ENCODE assay signal across 1 cellular context in the genomic region with DNA sequence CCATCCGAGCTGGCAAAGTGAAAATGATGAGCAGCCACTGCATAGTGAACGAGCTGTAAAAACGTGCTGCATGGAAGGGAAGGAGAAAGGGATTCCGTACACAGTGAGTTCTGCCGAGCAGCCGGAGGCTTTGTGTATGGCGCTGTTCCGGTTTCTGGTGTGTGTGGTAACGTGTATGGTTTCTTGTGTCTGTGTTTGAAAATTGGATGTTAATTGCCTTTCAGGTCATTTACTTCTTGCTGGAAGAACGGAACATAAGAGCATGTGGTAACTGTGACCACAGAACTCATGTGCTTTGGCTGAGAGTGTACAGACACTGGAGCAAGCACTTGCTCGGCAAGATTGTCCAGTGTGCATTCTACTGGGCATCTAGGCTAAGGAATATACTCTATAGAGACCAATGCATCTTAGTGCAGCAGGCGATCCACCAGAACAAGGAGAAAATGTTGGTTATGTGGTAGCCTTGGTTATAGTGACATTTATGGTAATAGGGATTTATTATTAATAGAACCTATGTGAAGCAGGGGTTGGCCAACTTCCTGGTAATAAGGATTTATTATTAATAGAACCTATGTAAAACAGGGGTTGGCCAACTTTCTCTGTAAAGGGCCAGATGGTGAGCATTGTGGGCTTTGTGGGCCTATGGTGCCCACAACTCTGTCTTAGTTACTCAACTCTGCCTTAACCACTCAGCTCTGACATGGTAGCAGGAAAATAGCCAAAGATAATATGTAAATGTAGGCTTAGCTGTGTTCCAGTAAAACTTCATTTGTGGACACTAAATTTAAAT.
TF ChIP-seq lines count a peak whose summit lies in the region.

No MANE protein-coding gene starts in this region.

TF ChIP-seq in GM23338, 12 proteins besides CTCF, POLR2A, EP300 and RAD21 (continued from another document):
- TF ChIP-seq, protein P1, sequence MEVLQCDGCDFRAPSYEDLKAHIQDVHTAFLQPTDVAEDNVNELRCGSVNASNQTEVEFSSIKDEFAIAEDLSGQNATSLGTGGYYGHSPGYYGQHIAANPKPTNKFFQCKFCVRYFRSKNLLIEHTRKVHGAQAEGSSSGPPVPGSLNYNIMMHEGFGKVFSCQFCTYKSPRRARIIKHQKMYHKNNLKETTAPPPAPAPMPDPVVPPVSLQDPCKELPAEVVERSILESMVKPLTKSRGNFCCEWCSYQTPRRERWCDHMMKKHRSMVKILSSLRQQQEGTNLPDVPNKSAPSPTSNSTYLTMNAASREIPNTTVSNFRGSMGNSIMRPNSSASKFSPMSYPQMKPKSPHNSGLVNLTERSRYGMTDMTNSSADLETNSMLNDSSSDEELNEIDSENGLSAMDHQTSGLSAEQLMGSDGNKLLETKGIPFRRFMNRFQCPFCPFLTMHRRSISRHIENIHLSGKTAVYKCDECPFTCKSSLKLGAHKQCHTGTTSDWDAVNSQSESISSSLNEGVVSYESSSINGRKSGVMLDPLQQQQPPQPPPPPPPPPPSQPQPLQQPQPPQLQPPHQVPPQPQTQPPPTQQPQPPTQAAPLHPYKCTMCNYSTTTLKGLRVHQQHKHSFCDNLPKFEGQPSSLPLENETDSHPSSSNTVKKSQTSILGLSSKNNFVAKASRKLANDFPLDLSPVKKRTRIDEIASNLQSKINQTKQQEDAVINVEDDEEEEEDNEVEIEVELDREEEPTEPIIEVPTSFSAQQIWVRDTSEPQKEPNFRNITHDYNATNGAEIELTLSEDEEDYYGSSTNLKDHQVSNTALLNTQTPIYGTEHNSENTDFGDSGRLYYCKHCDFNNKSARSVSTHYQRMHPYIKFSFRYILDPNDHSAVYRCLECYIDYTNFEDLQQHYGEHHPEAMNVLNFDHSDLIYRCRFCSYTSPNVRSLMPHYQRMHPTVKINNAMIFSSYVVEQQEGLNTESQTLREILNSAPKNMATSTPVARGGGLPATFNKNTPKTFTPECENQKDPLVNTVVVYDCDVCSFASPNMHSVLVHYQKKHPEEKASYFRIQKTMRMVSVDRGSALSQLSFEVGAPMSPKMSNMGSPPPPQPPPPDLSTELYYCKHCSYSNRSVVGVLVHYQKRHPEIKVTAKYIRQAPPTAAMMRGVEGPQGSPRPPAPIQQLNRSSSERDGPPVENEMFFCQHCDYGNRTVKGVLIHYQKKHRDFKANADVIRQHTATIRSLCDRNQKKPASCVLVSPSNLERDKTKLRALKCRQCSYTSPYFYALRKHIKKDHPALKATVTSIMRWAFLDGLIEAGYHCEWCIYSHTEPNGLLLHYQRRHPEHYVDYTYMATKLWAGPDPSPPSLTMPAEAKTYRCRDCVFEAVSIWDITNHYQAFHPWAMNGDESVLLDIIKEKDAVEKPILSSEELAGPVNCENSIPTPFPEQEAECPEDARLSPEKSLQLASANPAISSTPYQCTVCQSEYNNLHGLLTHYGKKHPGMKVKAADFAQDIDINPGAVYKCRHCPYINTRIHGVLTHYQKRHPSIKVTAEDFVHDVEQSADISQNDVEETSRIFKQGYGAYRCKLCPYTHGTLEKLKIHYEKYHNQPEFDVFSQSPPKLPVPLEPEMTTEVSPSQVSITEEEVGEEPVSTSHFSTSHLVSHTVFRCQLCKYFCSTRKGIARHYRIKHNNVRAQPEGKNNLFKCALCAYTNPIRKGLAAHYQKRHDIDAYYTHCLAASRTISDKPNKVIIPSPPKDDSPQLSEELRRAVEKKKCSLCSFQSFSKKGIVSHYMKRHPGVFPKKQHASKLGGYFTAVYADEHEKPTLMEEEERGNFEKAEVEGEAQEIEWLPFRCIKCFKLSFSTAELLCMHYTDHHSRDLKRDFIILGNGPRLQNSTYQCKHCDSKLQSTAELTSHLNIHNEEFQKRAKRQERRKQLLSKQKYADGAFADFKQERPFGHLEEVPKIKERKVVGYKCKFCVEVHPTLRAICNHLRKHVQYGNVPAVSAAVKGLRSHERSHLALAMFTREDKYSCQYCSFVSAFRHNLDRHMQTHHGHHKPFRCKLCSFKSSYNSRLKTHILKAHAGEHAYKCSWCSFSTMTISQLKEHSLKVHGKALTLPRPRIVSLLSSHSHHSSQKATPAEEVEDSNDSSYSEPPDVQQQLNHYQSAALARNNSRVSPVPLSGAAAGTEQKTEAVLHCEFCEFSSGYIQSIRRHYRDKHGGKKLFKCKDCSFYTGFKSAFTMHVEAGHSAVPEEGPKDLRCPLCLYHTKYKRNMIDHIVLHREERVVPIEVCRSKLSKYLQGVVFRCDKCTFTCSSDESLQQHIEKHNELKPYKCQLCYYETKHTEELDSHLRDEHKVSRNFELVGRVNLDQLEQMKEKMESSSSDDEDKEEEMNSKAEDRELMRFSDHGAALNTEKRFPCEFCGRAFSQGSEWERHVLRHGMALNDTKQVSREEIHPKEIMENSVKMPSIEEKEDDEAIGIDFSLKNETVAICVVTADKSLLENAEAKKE (CRISPR knock-in tag; IDR thresholded peaks at IDR 0.05), result no peak
- TF ChIP-seq ZNF114 (CRISPR knock-in tag; IDR thresholded peaks at IDR 0.05), result no peak
- TF ChIP-seq NANOG (IDR thresholded peaks at IDR 0.05; ENCODE audit: borderline replicate concordance), result no peak
- TF ChIP-seq STAT1 (IDR thresholded peaks at IDR 0.05; ENCODE audit: unreplicated experiment), result no peak
- TF ChIP-seq, protein P2, sequence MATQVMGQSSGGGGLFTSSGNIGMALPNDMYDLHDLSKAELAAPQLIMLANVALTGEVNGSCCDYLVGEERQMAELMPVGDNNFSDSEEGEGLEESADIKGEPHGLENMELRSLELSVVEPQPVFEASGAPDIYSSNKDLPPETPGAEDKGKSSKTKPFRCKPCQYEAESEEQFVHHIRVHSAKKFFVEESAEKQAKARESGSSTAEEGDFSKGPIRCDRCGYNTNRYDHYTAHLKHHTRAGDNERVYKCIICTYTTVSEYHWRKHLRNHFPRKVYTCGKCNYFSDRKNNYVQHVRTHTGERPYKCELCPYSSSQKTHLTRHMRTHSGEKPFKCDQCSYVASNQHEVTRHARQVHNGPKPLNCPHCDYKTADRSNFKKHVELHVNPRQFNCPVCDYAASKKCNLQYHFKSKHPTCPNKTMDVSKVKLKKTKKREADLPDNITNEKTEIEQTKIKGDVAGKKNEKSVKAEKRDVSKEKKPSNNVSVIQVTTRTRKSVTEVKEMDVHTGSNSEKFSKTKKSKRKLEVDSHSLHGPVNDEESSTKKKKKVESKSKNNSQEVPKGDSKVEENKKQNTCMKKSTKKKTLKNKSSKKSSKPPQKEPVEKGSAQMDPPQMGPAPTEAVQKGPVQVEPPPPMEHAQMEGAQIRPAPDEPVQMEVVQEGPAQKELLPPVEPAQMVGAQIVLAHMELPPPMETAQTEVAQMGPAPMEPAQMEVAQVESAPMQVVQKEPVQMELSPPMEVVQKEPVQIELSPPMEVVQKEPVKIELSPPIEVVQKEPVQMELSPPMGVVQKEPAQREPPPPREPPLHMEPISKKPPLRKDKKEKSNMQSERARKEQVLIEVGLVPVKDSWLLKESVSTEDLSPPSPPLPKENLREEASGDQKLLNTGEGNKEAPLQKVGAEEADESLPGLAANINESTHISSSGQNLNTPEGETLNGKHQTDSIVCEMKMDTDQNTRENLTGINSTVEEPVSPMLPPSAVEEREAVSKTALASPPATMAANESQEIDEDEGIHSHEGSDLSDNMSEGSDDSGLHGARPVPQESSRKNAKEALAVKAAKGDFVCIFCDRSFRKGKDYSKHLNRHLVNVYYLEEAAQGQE (IDR thresholded peaks at IDR 0.05; ENCODE audit: unreplicated experiment), result no peak
- TF ChIP-seq JUNB (IDR thresholded peaks at IDR 0.05; ENCODE audit: unreplicated experiment), result no peak
